Comparison of ENCODE assay signal across 18 cellular contexts in the genomic region with DNA sequence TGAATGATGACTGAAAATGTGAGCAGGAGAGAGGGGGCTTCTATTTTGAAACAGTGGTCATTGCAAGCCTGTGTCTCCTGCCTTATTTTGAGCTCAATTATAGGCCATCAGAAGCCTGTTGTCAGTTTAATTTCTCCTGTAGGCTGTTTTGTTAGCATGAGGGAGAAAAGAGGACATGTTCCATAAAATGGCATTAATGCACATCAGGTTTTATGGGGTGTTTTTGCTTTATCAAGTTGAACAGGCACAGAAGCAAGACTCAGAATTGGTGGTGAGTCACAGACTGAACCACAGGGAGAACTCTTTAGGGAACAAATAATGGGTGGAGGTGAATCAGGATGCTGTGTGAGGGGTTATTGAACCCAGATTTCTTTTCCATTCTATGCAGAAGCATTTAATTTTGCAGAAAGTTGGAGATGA.
A peak's percentile ranks its signal among the peaks of the same experiment; 100 is the strongest.
DNase-seq lines count a peak whose midpoint lies in the region; ATAC-seq, FAIRE-seq and TF ChIP-seq lines count a peak whose summit lies in the region.
"Had no signal": no experiment of that assay in that cellular context is flagged by ENCODE, and none has a peak within 500 bp of the region (broad histone marks: within the 10 kb centered on the region; RNA-seq: fewer than 3 reads in every experiment).

No MANE protein-coding gene starts in this region.

- no peak overlapping the region for H3K4me3 ChIP-seq in fibroblast of villous mesenchyme (ENCODE audit: low read depth, low read length)
- no peak overlapping the region for H3K4me3 ChIP-seq in HepG2 (replicated peaks in 1 of 3; ENCODE audit: insufficient read depth in 1 of 3, low read depth in 2 of 3, low read length in 3 of 3)
- H3K4me3 ChIP-seq: BLaER1 treated with 17β-estradiol and CSF1 and Interleukin-3, amounts not matched to agents 10 nM and 100 nM; MG63 had no signal

- H3K27me3 Mint-ChIP-seq in CD14-positive monocyte (ENCODE audit: low read depth in 3 of 3) = peaks cover 0 to 5% (median 5%) of the 10 kb centered on the region in 3 donors

- FAIRE-seq in HepG2 (lab: Jason Lieb, UNC) = no peak
- FAIRE-seq: colon, TTC549 had no signal

- H3K9me3 Mint-ChIP-seq in CD14-positive monocyte = peaks cover 0 to 2% (median 0%) of the 10 kb centered on the region in 7 donors
- H3K9me3 Mint-ChIP-seq: activated T-cell treated with anti-CD3 and anti-CD28 coated beads, Interleukin-2, amount 50 U/mL, for 72 hours had no signal

- peaks cover 2% of the 10 kb centered on the region in 2 experiments; a peak in 2 of 5 replicates for H3K36me3 ChIP-seq in HepG2 (replicated peaks in 1 of 2; ENCODE audit: control insufficient read depth in 1 of 2, insufficient read depth in 2 of 2, low read length in 2 of 2)
- H3K36me3 ChIP-seq: BLaER1 treated with 17β-estradiol and CSF1 and Interleukin-3, amounts not matched to agents 10 nM and 100 nM had no signal

- H3K27ac Mint-ChIP-seq in CD14-positive monocyte = no peak overlapping the region
- H3K27ac Mint-ChIP-seq: activated T-cell treated with anti-CD3 and anti-CD28 coated beads, Interleukin-2, amount 50 U/mL, for 72 hours had no signal

- in situ Hi-C loops in HepG2 (cut with HindIII; ENCODE audit: extremely low pct_ligation_motif_present, low pct_unique_long_range_greater_than_20kb) = no loop called here

- CTCF ChIA-PET in HepG2 (lab: Yijun Ruan, JAX; ENCODE audit: low intra/inter-chr PET ratio, low total read pairs) = no interaction called here

- ATAC-seq in HepG2 (no peak), HG02588 (IDR thresholded peaks at IDR 0.05; ENCODE audit: unreplicated experiment) (no peak)
- ATAC-seq: activated T-cell treated with anti-CD3 and anti-CD28 coated beads, Interleukin-2, amount 50 U/mL, for 72 hours; left lobe of liver had no signal

- intact Hi-C loops in HepG2 (cut with micrococcal nuclease; ENCODE audit: unreplicated experiment) (no loop called here), CD14-positive monocyte (cut with micrococcal nuclease) (no loop called here)

- 0 out of 2 replicates have a peak, but pooled peaks cover 6% of the 10 kb centered on the region for H3K4me1 ChIP-seq in HepG2 (ENCODE audit: insufficient read depth, low read length)
- H3K4me1 ChIP-seq: BLaER1 treated with 17β-estradiol and CSF1 and Interleukin-3, amounts not matched to agents 10 nM and 100 nM had no signal

- H3K4me2 ChIP-seq in HepG2 (ENCODE audit: low read depth, low read length) = no peak overlapping the region
- H3K4me2 ChIP-seq: BLaER1 treated with 17β-estradiol and CSF1 and Interleukin-3, amounts not matched to agents 10 nM and 100 nM had no signal

- no peaks in the 10 kb centered on the region; a peak in 1 of 5 replicates for H3K27me3 ChIP-seq in HepG2 (ENCODE audit: control insufficient read depth in 1 of 2, insufficient read depth in 2 of 2, low read length in 2 of 2)
- H3K27me3 ChIP-seq: BLaER1 treated with 17β-estradiol and CSF1 and Interleukin-3, amounts not matched to agents 10 nM and 100 nM; MG63 had no signal

- no peaks in the 10 kb centered on the region for H3K79me2 ChIP-seq in HepG2 (ENCODE audit: insufficient read depth, low read length)

- no peaks in the 10 kb centered on the region for H3K36me3 Mint-ChIP-seq in CD14-positive monocyte

- H3K9me3 ChIP-seq in HepG2 (ENCODE audit: low read length) = no peaks in the 10 kb centered on the region
- H3K9me3 ChIP-seq: MG63 had no signal

- H3K4me1 Mint-ChIP-seq in CD14-positive monocyte = no peaks in the 10 kb centered on the region

- H3K4me3 Mint-ChIP-seq in CD14-positive monocyte = no peak overlapping the region
- H3K4me3 Mint-ChIP-seq: activated T-cell treated with anti-CD3 and anti-CD28 coated beads, Interleukin-2, amount 50 U/mL, for 72 hours had no signal

- H3K27ac ChIP-seq in HepG2 (ENCODE audit: extremely low read length, insufficient read depth, low read length) = no peak overlapping the region
- H3K27ac ChIP-seq: BLaER1 treated with 17β-estradiol and CSF1 and Interleukin-3, amounts not matched to agents 10 nM and 100 nM had no signal

- no peak overlapping the region for H2AFZ ChIP-seq in HepG2 (ENCODE audit: low read length)

- DNase-seq in HCEC 1CT (peak; percentile 14), amniotic epithelial cell (ENCODE audit: low read depth) (peak; percentile 51), fibroblast of villous mesenchyme (ENCODE audit: low read depth) (peak; percentile 94), stromal cell of bone marrow (ENCODE audit: low read depth) (peak; percentile 40), HepG2 (ENCODE audit: low spot score) (no peak), CD14-positive monocyte (ENCODE audit: low spot score) (no peak)
- DNase-seq: activated T-cell treated with anti-CD3 and anti-CD28 coated beads, Interleukin-2, amount 50 U/mL, for 72 hours; DMS53; MG63; NCI-H2029; NCI-H524 treated with DMSO at 0.1 percent for 48 hours; OCI-M1; substantia nigra had no signal

- H4K20me1 ChIP-seq in HepG2 (ENCODE audit: insufficient read depth, low read length) = no peaks in the 10 kb centered on the region
- H4K20me1 ChIP-seq: BLaER1 treated with 17β-estradiol and CSF1 and Interleukin-3, amounts not matched to agents 10 nM and 100 nM had no signal

- no peak overlapping the region for H3K9ac ChIP-seq in HepG2 (ENCODE audit: insufficient read depth, low read depth, low read length)
- H3K9ac ChIP-seq: BLaER1 treated with 17β-estradiol and CSF1 and Interleukin-3, amounts not matched to agents 10 nM and 100 nM had no signal

- no peak for TF ChIP-seq RAD21 in HepG2 (CRISPR knock-in tag; IDR thresholded peaks at IDR 0.05)

- no peak for TF ChIP-seq POLR2A in HepG2 (IDR thresholded peaks at IDR 0.05; ENCODE audit: insufficient read depth in 1 of 2, low read depth in 2 of 2, low read length in 2 of 2)

- POLR2A ChIA-PET in HepG2 (lab: Yijun Ruan, JAX) = no interaction called here

- TF ChIP-seq EP300 in HepG2 (IDR thresholded peaks at IDR 0.05; ENCODE audit: low read depth in 2 of 2, low read length in 2 of 2) = no peak
- TF ChIP-seq EP300 in HepG2 (CRISPR knock-in tag; IDR thresholded peaks at IDR 0.05; ENCODE audit: borderline replicate concordance) = no peak

- no TSS peak for BruUV-seq in HepG2 (replicated peaks; lab: Mats Ljungman, UMichigan)

- no peak for TF ChIP-seq CTCF in fibroblast of villous mesenchyme (IDR thresholded peaks at IDR 0.05; ENCODE audit: insufficient read depth, low read depth, low read length)
- no peak for TF ChIP-seq CTCF in HepG2 (CRISPR knock-in tag; IDR thresholded peaks at IDR 0.05)
- TF ChIP-seq CTCF in CD14-positive monocyte (IDR thresholded peaks at IDR 0.05) = no peak

TF ChIP-seq in HepG2, 621 proteins besides CTCF, POLR2A, EP300 and RAD21:
- TF ChIP-seq, protein P1, sequence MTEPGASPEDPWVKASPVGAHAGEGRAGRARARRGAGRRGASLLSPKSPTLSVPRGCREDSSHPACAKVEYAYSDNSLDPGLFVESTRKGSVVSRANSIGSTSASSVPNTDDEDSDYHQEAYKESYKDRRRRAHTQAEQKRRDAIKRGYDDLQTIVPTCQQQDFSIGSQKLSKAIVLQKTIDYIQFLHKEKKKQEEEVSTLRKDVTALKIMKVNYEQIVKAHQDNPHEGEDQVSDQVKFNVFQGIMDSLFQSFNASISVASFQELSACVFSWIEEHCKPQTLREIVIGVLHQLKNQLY (CRISPR knock-in tag; IDR thresholded peaks at IDR 0.05) = no peak
- TF ChIP-seq YY1 (IDR thresholded peaks at IDR 0.05; ENCODE audit: insufficient read depth, insufficient replicate concordance, low read depth, low read length) = no peak
- TF ChIP-seq, protein P2, sequence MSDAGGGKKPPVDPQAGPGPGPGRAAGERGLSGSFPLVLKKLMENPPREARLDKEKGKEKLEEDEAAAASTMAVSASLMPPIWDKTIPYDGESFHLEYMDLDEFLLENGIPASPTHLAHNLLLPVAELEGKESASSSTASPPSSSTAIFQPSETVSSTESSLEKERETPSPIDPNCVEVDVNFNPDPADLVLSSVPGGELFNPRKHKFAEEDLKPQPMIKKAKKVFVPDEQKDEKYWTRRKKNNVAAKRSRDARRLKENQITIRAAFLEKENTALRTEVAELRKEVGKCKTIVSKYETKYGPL (CRISPR knock-in tag; IDR thresholded peaks at IDR 0.05) = no peak
- no peak for TF ChIP-seq ZNF569 (CRISPR knock-in tag; IDR thresholded peaks at IDR 0.05; ENCODE audit: borderline replicate concordance)
- no peak for TF ChIP-seq NFE2L2 (IDR thresholded peaks at IDR 0.05; ENCODE audit: low read length)
- TF ChIP-seq ZBTB38 (CRISPR knock-in tag; IDR thresholded peaks at IDR 0.05) = no peak
- TF ChIP-seq, protein P3, sequence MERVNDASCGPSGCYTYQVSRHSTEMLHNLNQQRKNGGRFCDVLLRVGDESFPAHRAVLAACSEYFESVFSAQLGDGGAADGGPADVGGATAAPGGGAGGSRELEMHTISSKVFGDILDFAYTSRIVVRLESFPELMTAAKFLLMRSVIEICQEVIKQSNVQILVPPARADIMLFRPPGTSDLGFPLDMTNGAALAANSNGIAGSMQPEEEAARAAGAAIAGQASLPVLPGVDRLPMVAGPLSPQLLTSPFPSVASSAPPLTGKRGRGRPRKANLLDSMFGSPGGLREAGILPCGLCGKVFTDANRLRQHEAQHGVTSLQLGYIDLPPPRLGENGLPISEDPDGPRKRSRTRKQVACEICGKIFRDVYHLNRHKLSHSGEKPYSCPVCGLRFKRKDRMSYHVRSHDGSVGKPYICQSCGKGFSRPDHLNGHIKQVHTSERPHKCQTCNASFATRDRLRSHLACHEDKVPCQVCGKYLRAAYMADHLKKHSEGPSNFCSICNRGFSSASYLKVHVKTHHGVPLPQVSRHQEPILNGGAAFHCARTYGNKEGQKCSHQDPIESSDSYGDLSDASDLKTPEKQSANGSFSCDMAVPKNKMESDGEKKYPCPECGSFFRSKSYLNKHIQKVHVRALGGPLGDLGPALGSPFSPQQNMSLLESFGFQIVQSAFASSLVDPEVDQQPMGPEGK (CRISPR knock-in tag; IDR thresholded peaks at IDR 0.05) = no peak
- no peak for TF ChIP-seq ZNF577 (CRISPR knock-in tag; IDR thresholded peaks at IDR 0.05; ENCODE audit: borderline replicate concordance, low read depth)
- TF ChIP-seq CHD2 (IDR thresholded peaks at IDR 0.05; ENCODE audit: low read depth, low read length) = no peak
- no peak for TF ChIP-seq ZNF674 (CRISPR knock-in tag; IDR thresholded peaks at IDR 0.05; ENCODE audit: low read depth)

Comparison
In these comparisons a context has a peak if more than half of its experiments do, and no peak if none do; other contexts are left out.
1. DNase-seq: peak in HCEC 1CT (single experiment), amniotic epithelial cell (single experiment), fibroblast of villous mesenchyme (single experiment) and stromal cell of bone marrow (single experiment); none in HepG2 (single experiment) and CD14-positive monocyte (single experiment).